In genomic region chr15:48330855-48331795, GRCh38 we compare ENCODE assay signal across 8 cellular contexts. TPM values are rescaled to one million over a fixed set of nuclear protein-coding genes. Genes with fewer than 3 reads are reported as not detected.
DNase-seq lines count a peak whose midpoint lies in the region; ATAC-seq and TF ChIP-seq lines count a peak whose summit lies in the region.

Gene DUT (plus strand): TSS chr15:48331429. CDS start chr15:48331516, 87 bp downstream.

- H3K4me1 Mint-ChIP-seq in CD8-positive, alpha-beta T cell (ENCODE audit: low read depth), result peaks cover 22% of the 10 kb centered on the region

- no peaks in the 10 kb centered on the region for H3K27me3 ChIP-seq in CD8-positive, alpha-beta T cell (ENCODE audit: insufficient read depth, low read length)
- H3K27me3 ChIP-seq in OCI-LY1 (ENCODE audit: insufficient read depth, low read length) (no peaks in the 10 kb centered on the region), mucosa of rectum (ENCODE audit: control insufficient read depth in 2 of 2, insufficient read depth in 2 of 2, low read length in 2 of 2) (no peaks in the 10 kb centered on the region)

- peak; percentile 83 for ATAC-seq in CD8-positive, alpha-beta T cell
- peak; percentile 85 for ATAC-seq in GM19395 (IDR thresholded peaks at IDR 0.05; ENCODE audit: unreplicated experiment)
- peak; percentile 66 for ATAC-seq in HG03558 (IDR thresholded peaks at IDR 0.05; ENCODE audit: extremely low read depth, unreplicated experiment)

- H3K27ac ChIP-seq in CD8-positive, alpha-beta T cell (ENCODE audit: low read depth, low read length), result peak within 1 kb of the TSS; percentile 90
- H3K27ac ChIP-seq in OCI-LY1 (ENCODE audit: low read depth, low read length, poor library complexity, severe bottlenecking) (peak within 1 kb of the TSS; percentile 74), mucosa of rectum (ENCODE audit: low read depth in 2 of 2, low read length in 2 of 2) (peak within 1 kb of the TSS; percentile 94 to 96)

- H3K4me3 Mint-ChIP-seq in CD8-positive, alpha-beta T cell, result peak within 1 kb of the TSS; percentile 99

- H3K79me2 ChIP-seq in OCI-LY1 (ENCODE audit: insufficient read depth, low read length), result peaks cover 26% of the 10 kb centered on the region

- peak within 1 kb of the TSS; percentile 69 for H3K4me2 ChIP-seq in OCI-LY1 (ENCODE audit: low read length)

- peak within 1 kb of the TSS; percentile 74 for H3K4me3 ChIP-seq in CD8-positive, alpha-beta T cell (ENCODE audit: low read depth, low read length)
- H3K4me3 ChIP-seq in OCI-LY1 (ENCODE audit: low read depth, low read length, poor library complexity, severe bottlenecking) (peak within 1 kb of the TSS; percentile 81), epithelial cell of proximal tubule (ENCODE audit: low read depth, low read length) (peak within 1 kb of the TSS; percentile 78), mucosa of rectum (ENCODE audit: low read length in 2 of 2) (peak within 1 kb of the TSS; percentile 81 to 87)

- peaks cover 24% of the 10 kb centered on the region for H3K36me3 Mint-ChIP-seq in CD8-positive, alpha-beta T cell

- peaks cover 11% of the 10 kb centered on the region for H3K4me1 ChIP-seq in CD8-positive, alpha-beta T cell (ENCODE audit: insufficient read depth, low read length)
- peaks cover 37% of the 10 kb centered on the region for H3K4me1 ChIP-seq in OCI-LY1 (ENCODE audit: insufficient read depth, low read length, severe bottlenecking)
- peaks cover 5 to 13% of the 10 kb centered on the region in 2 donors for H3K4me1 ChIP-seq in mucosa of rectum (ENCODE audit: control insufficient read depth in 2 of 2, insufficient read depth in 2 of 2, low read length in 2 of 2)

- H3K9me2 ChIP-seq in OCI-LY1 (ENCODE audit: low read depth, low read length), result no peaks in the 10 kb centered on the region

- no peak within 1 kb of the TSS; the same call in 1 of the 2 replicates for H2AFZ ChIP-seq in OCI-LY1 (ENCODE audit: low read length)

- H3F3A ChIP-seq in OCI-LY1 (ENCODE audit: insufficient read depth, low read length), result no peaks in the 10 kb centered on the region

- TF ChIP-seq CTCF in CD8-positive, alpha-beta T cell (IDR thresholded peaks at IDR 0.05), result no peak
- TF ChIP-seq CTCF in OCI-LY1 (IDR thresholded peaks at IDR 0.05; ENCODE audit: low read length) (no peak), epithelial cell of proximal tubule (conservative IDR thresholded peaks at IDR 0.05; ENCODE audit: low read depth, low read length) (no peak)

- CTCF ChIA-PET in CD8-positive, alpha-beta T cell (lab: Charles Lee), result interaction anchor here (0.6 to 2.3 kb wide), 2 partner anchors 15 to 21 kb away, joined by 3 to 9 read pairs; no protein-coding TSS in a partner anchor

- DNase-seq in CD8-positive, alpha-beta T cell, result peak; percentile 64 to 87 (median 75)
- peak; percentile 55 for DNase-seq in activated T-cell treated with anti-CD3 and anti-CD28 coated beads for 4 hours
- peak; percentile 2 for DNase-seq in epithelial cell of proximal tubule (ENCODE audit: low read depth)
- DNase-seq in stimulated activated CD8-positive, alpha-beta memory T cell treated with anti-CD3 and anti-CD28 coated beads, Interleukin-7, amount 100 ng/mL, for 1 hour (ENCODE audit: low read depth in 2 of 2), result peak; percentile 44 to 61

- no peaks in the 10 kb centered on the region for H3K9me3 ChIP-seq in CD8-positive, alpha-beta T cell (ENCODE audit: low read length)
- no peaks in the 10 kb centered on the region for H3K9me3 ChIP-seq in OCI-LY1 (ENCODE audit: low read length)
- no peaks in the 10 kb centered on the region for H3K9me3 ChIP-seq in mucosa of rectum (ENCODE audit: control insufficient read depth in 2 of 2, low read length in 2 of 2)

- no peaks in the 10 kb centered on the region for H3K36me3 ChIP-seq in CD8-positive, alpha-beta T cell (ENCODE audit: insufficient read depth, low read length)
- peaks cover 34% of the 10 kb centered on the region; the same call in 1 of the 2 replicates for H3K36me3 ChIP-seq in OCI-LY1 (ENCODE audit: insufficient read depth, low read length)
- H3K36me3 ChIP-seq in mucosa of rectum (ENCODE audit: control insufficient read depth in 2 of 2, insufficient read depth in 2 of 2, low read length in 2 of 2), result peaks cover 0 to 5% of the 10 kb centered on the region in 2 donors

- no peaks in the 10 kb centered on the region for H3K9me3 Mint-ChIP-seq in CD8-positive, alpha-beta T cell

- H3K27ac Mint-ChIP-seq in CD8-positive, alpha-beta T cell, result peak within 1 kb of the TSS; percentile 99

- H3K27me3 Mint-ChIP-seq in CD8-positive, alpha-beta T cell (ENCODE audit: low read depth), result no peaks in the 10 kb centered on the region

- H3K9ac ChIP-seq in OCI-LY1 (ENCODE audit: low read length) (peak within 1 kb of the TSS; percentile 90), mucosa of rectum (ENCODE audit: low read depth in 1 of 2, low read length in 2 of 2) (peak within 1 kb of the TSS; percentile 74 to 92)

- POLR2A ChIA-PET in CD8-positive, alpha-beta T cell (lab: Charles Lee), result interaction anchor here (1.2 kb wide), 1 partner anchor 11 kb away, joined by 4 read pairs; no protein-coding TSS in a partner anchor

- H4K20me1 ChIP-seq in OCI-LY1 (ENCODE audit: insufficient read depth, low read length), result no peaks in the 10 kb centered on the region

- intact Hi-C loops in CD8-positive, alpha-beta T cell (cut with DNase I, micrococcal nuclease), result loop anchor here (1.0 to 5.0 kb wide), 6 partner anchors 153 to 1291 kb away; partner anchors contain the start of genes DTWD1 (in 2 of the 2), FAM227B (in 2 of the 2), MYEF2 (in 2 of the 2) and CEP152 (in 1 of the 2)

RNA-seq across cellular contexts. Expression of gene DUT, which starts in this region (rescaled TPM):
- total RNA-seq in CD8-positive, alpha-beta T cell, result 10 to 100 TPM; 40.6 to 47.3 TPM
- 158 and 168 TPM in 2 replicates for total RNA-seq in epithelial cell of proximal tubule

Comparison
In these comparisons a context has a peak if more than half of its experiments do, and no peak if none do; other contexts are left out.
1. Peak in every context shown above with its lines: DNase-seq, ATAC-seq, H3K4me3 ChIP-seq and H3K27ac ChIP-seq.
2. DNase-seq: peak in every context shown above with its lines; median percentile 75 in CD8-positive, alpha-beta T cell; 55 in activated T-cell treated with anti-CD3 and anti-CD28 coated beads for 4 hours; 52 in stimulated activated CD8-positive, alpha-beta memory T cell treated with anti-CD3 and anti-CD28 coated beads, Interleukin-7, amount 100 ng/mL, for 1 hour; 2 in epithelial cell of proximal tubule.